Comparison of ENCODE assay signal across 17 cellular contexts in the genomic region with DNA sequence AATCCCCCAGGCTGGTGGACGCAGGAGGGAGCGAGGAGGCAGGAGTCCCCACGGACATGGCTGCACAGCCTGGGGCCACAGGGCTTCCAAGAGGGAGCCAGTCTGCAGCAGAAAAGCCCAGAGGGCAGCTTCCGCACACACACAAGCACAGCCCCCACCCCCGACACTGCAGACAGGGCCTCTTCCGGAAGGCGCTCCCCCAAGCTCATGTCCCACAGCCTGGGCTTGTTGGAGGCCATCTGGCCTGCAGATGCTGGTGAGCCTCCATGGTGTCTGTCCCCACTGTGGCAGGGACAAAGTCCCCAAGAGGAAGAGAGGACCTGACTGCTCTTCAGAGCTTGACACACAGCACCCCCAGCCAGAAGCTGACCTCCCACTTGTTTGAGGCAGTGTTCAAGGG. TPM values are rescaled to one million over a fixed set of nuclear protein-coding genes. Genes with fewer than 3 reads are reported as not detected.
DNase-seq lines count a peak whose midpoint lies in the region; ATAC-seq, FAIRE-seq and TF ChIP-seq lines count a peak whose summit lies in the region.
"Had no signal": no experiment of that assay in that cellular context is flagged by ENCODE, and none has a peak within 500 bp of the region (broad histone marks: within the 10 kb centered on the region; RNA-seq: fewer than 3 reads in every experiment).

No MANE protein-coding gene starts in this region.

- no peak overlapping the region for H2BK12ac ChIP-seq in mesenchymal stem cell (ENCODE audit: low read length in 2 of 2)

- peaks cover 0 to 3% of the 10 kb centered on the region in 2 experiments; a peak in 1 of 5 replicates for H3K4me1 ChIP-seq in K562 (replicated peaks in 1 of 2; ENCODE audit: control insufficient read depth in 2 of 2, insufficient read depth in 2 of 2, low read length in 2 of 2)
- H3K4me1 ChIP-seq in mesenchymal stem cell (ENCODE audit: control insufficient read depth, insufficient read depth, low read depth, low read length) = no peaks in the 10 kb centered on the region
- no peaks in the 10 kb centered on the region for H3K4me1 ChIP-seq in gastroesophageal sphincter

- H2BK5ac ChIP-seq in mesenchymal stem cell (ENCODE audit: low read depth, low read length, poor library complexity, severe bottlenecking) = no peak overlapping the region

- BruUV-seq in K562 (replicated peaks; lab: Mats Ljungman, UMichigan) = no TSS peak

- in situ Hi-C loops in K562 (cut with MboI) = no loop called here

- no peaks in the 10 kb centered on the region for H3K79me2 ChIP-seq in K562 (ENCODE audit: control insufficient read depth, insufficient read depth, low read length)

- no peak overlapping the region for H3K14ac ChIP-seq in mesenchymal stem cell (ENCODE audit: low read length in 2 of 2)

- no peaks in the 10 kb centered on the region for H4K20me1 ChIP-seq in K562 (replicated peaks; ENCODE audit: control insufficient read depth, insufficient read depth, low read length)

- no peak overlapping the region for H3K23ac ChIP-seq in mesenchymal stem cell (ENCODE audit: low read length in 2 of 2)

- no peak overlapping the region for H3K27ac Mint-ChIP-seq in stimulated activated effector memory CD8-positive, alpha-beta T cell treated with anti-CD3 and anti-CD28 coated beads, Interleukin-12 subunit alpha, Interleukin-12 subunit beta, amount 100 ng/mL, for 72 hours

- H3K36me3 Mint-ChIP-seq in stimulated activated effector memory CD8-positive, alpha-beta T cell treated with anti-CD3 and anti-CD28 coated beads, Interleukin-12 subunit alpha, Interleukin-12 subunit beta, amount 100 ng/mL, for 72 hours = no peaks in the 10 kb centered on the region

- WGBS in K562 (ENCODE audit: insufficient coverage, low coverage, missing lambda C conversion rate) = 64% methylated on average over 7 of the region's 7 CpGs
- 88% methylated on average over 7 of the region's 7 CpGs for WGBS in mesenchymal stem cell
- 100% methylated on average over 1 of the region's 7 CpGs; no CpG with 5 or more reads in 1 of the 2 donors for WGBS in gastroesophageal sphincter (ENCODE audit: low coverage in 1 of 2), 2 donors

- H2AFZ ChIP-seq in K562 (ENCODE audit: low read depth, low read length) (no peak overlapping the region), mesenchymal stem cell (ENCODE audit: low read depth, low read length) (no peak overlapping the region)

- DNase-seq in AG10803 (ENCODE audit: low read depth) (peak; percentile 25), ELF-1 (ENCODE audit: low read depth, low spot score) (peak; percentile 48), K562 (ENCODE audit: extremely low read depth in 1 of 4, low spot score in 3 of 4) (no peak), mesenchymal stem cell (no peak), NCI-H2227 treated with DMSO at 0.1 percent for 48 hours (lab: John Stamatoyannopoulos, UW) (no peak)
- DNase-seq in stimulated activated effector memory CD8-positive, alpha-beta T cell treated with anti-CD3 and anti-CD28 coated beads, Interleukin-12 subunit alpha, Interleukin-12 subunit beta, amount 100 ng/mL, for 72 hours (ENCODE audit: low spot score in 2 of 2) = no peak
- DNase-seq: AML-193, DMS153, KBM-7, NCI-H1105 treated with DMSO at 0.1 percent for 48 hours, NCI-H1694, NCI-H2081 treated with DMSO at 0.1 percent for 48 hours, NCI-H748 treated with DMSO at 0.1 percent for 48 hours, SHP77 treated with DMSO at 0.1 percent for 48 hours had no signal

- peak overlapping the region; percentile 39 for H4K91ac ChIP-seq in mesenchymal stem cell (ENCODE audit: low read length)

- H3K4me3 ChIP-seq in AG10803 (ENCODE audit: low read length) (no peak overlapping the region), K562 (no peak overlapping the region), mesenchymal stem cell (ENCODE audit: insufficient read depth in 1 of 2, low read depth in 1 of 2, low read length in 2 of 2) (no peak overlapping the region), gastroesophageal sphincter (no peak overlapping the region)
- H3K4me3 ChIP-seq: GM12878 had no signal

- no peaks in the 10 kb centered on the region for H3K79me1 ChIP-seq in mesenchymal stem cell (replicated peaks; ENCODE audit: low read length, poor library complexity, severe bottlenecking)

- H3K4me2 ChIP-seq in K562 (ENCODE audit: insufficient read depth, low read length) (no peak overlapping the region), mesenchymal stem cell (ENCODE audit: low read length, poor library complexity, severe bottlenecking) (no peak overlapping the region)

- H3K4me3 Mint-ChIP-seq in stimulated activated effector memory CD8-positive, alpha-beta T cell treated with anti-CD3 and anti-CD28 coated beads, Interleukin-12 subunit alpha, Interleukin-12 subunit beta, amount 100 ng/mL, for 72 hours = no peak overlapping the region

- no peak for TF ChIP-seq RAD21 in K562 (CRISPR knock-in tag; conservative IDR thresholded peaks at IDR 0.05 in 1 of 2, IDR thresholded peaks at IDR 0.05 in 1 of 2)

- intact Hi-C loops in K562 (cut with micrococcal nuclease) = no loop called here

- H4K8ac ChIP-seq in mesenchymal stem cell (ENCODE audit: low read length) = no peak overlapping the region

- TF ChIP-seq POLR2A in K562 (conservative IDR thresholded peaks at IDR 0.05) = no peak
- TF ChIP-seq POLR2A in gastroesophageal sphincter (IDR thresholded peaks at IDR 0.05) = no peak

- POLR2A ChIA-PET in K562 (lab: Yijun Ruan, JAX) = interaction anchor here (1.0 to 1.6 kb wide), 2 partner anchors 12 to 15 kb away, joined by 4 read pairs; no protein-coding TSS in a partner anchor

- no peak overlapping the region for H2BK120ac ChIP-seq in mesenchymal stem cell (ENCODE audit: low read depth, low read length)

- CTCF ChIA-PET in K562 (lab: Yijun Ruan, JAX; ENCODE audit: low intra/inter-chr PET ratio) = no interaction called here

- H3K27ac ChIP-seq in K562 (ENCODE audit: extremely low read depth, low read depth, low read length) = no peak overlapping the region
- H3K27ac ChIP-seq in mesenchymal stem cell (ENCODE audit: low read length, poor library complexity, severe bottlenecking) = no peak overlapping the region
- H3K27ac ChIP-seq in gastroesophageal sphincter = no peak overlapping the region

- H3K4ac ChIP-seq in mesenchymal stem cell (ENCODE audit: low read depth in 1 of 2, low read length in 2 of 2) = no peak overlapping the region

- H3K36me3 ChIP-seq in K562 (ENCODE audit: control insufficient read depth, insufficient read depth, low read length) (no peaks in the 10 kb centered on the region), mesenchymal stem cell (ENCODE audit: control insufficient read depth in 1 of 2, insufficient read depth in 2 of 2, low read depth in 1 of 2, low read length in 2 of 2) (peaks cover 0 to 8% of the 10 kb centered on the region in 2 experiments), gastroesophageal sphincter (no peaks in the 10 kb centered on the region)

- H3K9ac ChIP-seq in K562 (ENCODE audit: insufficient read depth in 1 of 2, low read depth in 2 of 2, low read length in 2 of 2) = peak overlapping the region in 1 of 2 experiments; percentile 20; a peak in 1 of 4 replicates
- no peak overlapping the region for H3K9ac ChIP-seq in mesenchymal stem cell (ENCODE audit: low read length)

- H3K27me3 ChIP-seq in K562 (ENCODE audit: control insufficient read depth in 2 of 2, insufficient read depth in 2 of 2, low read length in 2 of 2) (no peaks in the 10 kb centered on the region), mesenchymal stem cell (ENCODE audit: control insufficient read depth in 1 of 2, insufficient read depth in 1 of 2, low read length in 2 of 2) (no peaks in the 10 kb centered on the region), gastroesophageal sphincter (peaks cover 18% of the 10 kb centered on the region)

- TF ChIP-seq CTCF in AG10803 (conservative IDR thresholded peaks at IDR 0.05; ENCODE audit: low read length) = no peak
- TF ChIP-seq CTCF in K562 (IDR thresholded peaks at IDR 0.05 in 2 of 3, conservative IDR thresholded peaks at IDR 0.05 in 1 of 3; ENCODE audit: insufficient read depth in 2 of 3, low read depth in 1 of 3, low read length in 3 of 3) = no peak
- no peak for TF ChIP-seq CTCF in gastroesophageal sphincter (IDR thresholded peaks at IDR 0.05)

- no peak overlapping the region for H2AK5ac ChIP-seq in mesenchymal stem cell (ENCODE audit: low read length, severe bottlenecking)

- H3K4me1 Mint-ChIP-seq in stimulated activated effector memory CD8-positive, alpha-beta T cell treated with anti-CD3 and anti-CD28 coated beads, Interleukin-12 subunit alpha, Interleukin-12 subunit beta, amount 100 ng/mL, for 72 hours = no peaks in the 10 kb centered on the region

- H3K9me3 ChIP-seq in K562 (replicated peaks; ENCODE audit: control insufficient read depth, insufficient read depth, low read depth, low read length) (no peaks in the 10 kb centered on the region), mesenchymal stem cell (ENCODE audit: control insufficient read depth, low read length) (no peaks in the 10 kb centered on the region), gastroesophageal sphincter (no peaks in the 10 kb centered on the region)

- no peaks in the 10 kb centered on the region for H3K9me3 Mint-ChIP-seq in stimulated activated effector memory CD8-positive, alpha-beta T cell treated with anti-CD3 and anti-CD28 coated beads, Interleukin-12 subunit alpha, Interleukin-12 subunit beta, amount 100 ng/mL, for 72 hours

- H3K9me1 ChIP-seq in K562 (ENCODE audit: control insufficient read depth, insufficient read depth, low read length) = no peaks in the 10 kb centered on the region

- TF ChIP-seq EP300 in K562 (IDR thresholded peaks at IDR 0.05; ENCODE audit: low read length) (no peak), gastroesophageal sphincter (IDR thresholded peaks at IDR 0.05) (no peak)

- H2BK15ac ChIP-seq in mesenchymal stem cell (ENCODE audit: low read depth, poor library complexity, severe bottlenecking) = no peak overlapping the region

- ATAC-seq in K562 = no peak; the same call in 1 of the 3 replicates
- no peak for ATAC-seq in HG02885 (IDR thresholded peaks at IDR 0.05; ENCODE audit: poor library complexity, unreplicated experiment)
- ATAC-seq in stimulated activated effector memory CD8-positive, alpha-beta T cell treated with anti-CD3 and anti-CD28 coated beads, Interleukin-12 subunit alpha, Interleukin-12 subunit beta, amount 100 ng/mL, for 72 hours = no peak
- ATAC-seq in gastroesophageal sphincter = no peak
- ATAC-seq: GM12878 had no signal

- FAIRE-seq in K562 (lab: Jason Lieb, UNC) = no peak
- FAIRE-seq: GM12878 had no signal

- H3K18ac ChIP-seq in mesenchymal stem cell (ENCODE audit: low read depth in 1 of 2, low read length in 2 of 2) = no peak overlapping the region

RNA-seq across cellular contexts. Expression of a gene that starts 13.4 kb away (rescaled TPM):
- total RNA-seq in K562 (2011; cell fraction: chromatin; rRNA removed; ENCODE audit: low replicate concordance) = 0.35 and 0.56 TPM in 2 replicates
- total RNA-seq in K562 (2011; cell fraction: nucleolus; rRNA removed) = 0.17 and 0.39 TPM in 2 replicates
- 0.15 and 0.37 TPM in 2 replicates for total RNA-seq in K562 (2011; cell fraction: nucleoplasm; rRNA removed)
- 0.29 and 1.1 TPM in 2 replicates for total RNA-seq in K562 (2014; rRNA removed)
- total RNA-seq in K562 (2014; rRNA removed; fragmentation: Illumina TruSeq; extraction: Trizol) = 0.03 and 0.04 TPM in 2 replicates
- total RNA-seq in K562 (2015; rRNA removed; fragmentation: Illumina TruSeq; extraction: Trizol) = 0.14 and 0.57 TPM in 2 replicates
- total RNA-seq in K562 (2021) = 0.16 and 0.36 TPM in 2 replicates
- polyA plus RNA-seq in K562 (2011; rRNA removed) = 0.01 and 0.11 TPM in 2 replicates
- polyA plus RNA-seq in K562 (2011; cell fraction: cytosol; rRNA removed) = 0.01 and 0.03 TPM in 2 replicates
- polyA plus RNA-seq in K562 (2011; cell fraction: nucleus; rRNA removed) = 0.13 and 0.20 TPM in 2 replicates
- 0.51 and 0.85 TPM in 2 replicates for polyA plus RNA-seq in K562 (2012)
- 0.07 and 0.15 TPM in 2 replicates for polyA plus RNA-seq in K562 (2014; fragmentation: Illumina TruSeq; extraction: Trizol)
- polyA plus RNA-seq in K562 (2014; fragmentation: Nextera tagmentation; extraction: Ambion mirVana) = under 1 TPM in 1 of 2 experiments, not detected in 1; 0.18 TPM
- 0.17 and 0.36 TPM in 2 replicates for polyA plus RNA-seq in K562 (2014; rRNA removed)
- 0.04 and 0.06 TPM in 2 replicates for polyA minus RNA-seq in K562 (2011; rRNA and poly(A)+ RNA removed)
- polyA minus RNA-seq in K562 (2011; cell fraction: cytosol; rRNA and poly(A)+ RNA removed) = not detected in 2 replicates
- 0.11 and 0.13 TPM in 2 replicates for polyA minus RNA-seq in K562 (2011; cell fraction: nucleus; rRNA and poly(A)+ RNA removed)
- 1.6 TPM for polyA plus RNA-seq in mesenchymal stem cell (2013, experiment 1 of 2)
- 1.8 TPM for polyA plus RNA-seq in mesenchymal stem cell (2013, experiment 2 of 2)
- total RNA-seq in gastroesophageal sphincter = 10 to 100 TPM; 11.2 to 30.9 (median 16.7) TPM

Comparison
In these comparisons a context has a peak if more than half of its experiments do, and no peak if none do; other contexts are left out.
1. DNase-seq: peak in AG10803 (single experiment) and ELF-1 (single experiment); none in K562 (0 of 4), mesenchymal stem cell (single experiment), stimulated activated effector memory CD8-positive, alpha-beta T cell treated with anti-CD3 and anti-CD28 coated beads, Interleukin-12 subunit alpha, Interleukin-12 subunit beta, amount 100 ng/mL, for 72 hours (0 of 2) and NCI-H2227 treated with DMSO at 0.1 percent for 48 hours (single experiment).
2. RNA of a gene that starts 13.4 kb away (total RNA-seq): 11.2 to 30.9 TPM in gastroesophageal sphincter; 0.03 to 1.1 TPM in K562; every median in the first group is over 4 times any median in the second.